19 cellular contexts compared by ENCODE assay signal in the genomic region with DNA sequence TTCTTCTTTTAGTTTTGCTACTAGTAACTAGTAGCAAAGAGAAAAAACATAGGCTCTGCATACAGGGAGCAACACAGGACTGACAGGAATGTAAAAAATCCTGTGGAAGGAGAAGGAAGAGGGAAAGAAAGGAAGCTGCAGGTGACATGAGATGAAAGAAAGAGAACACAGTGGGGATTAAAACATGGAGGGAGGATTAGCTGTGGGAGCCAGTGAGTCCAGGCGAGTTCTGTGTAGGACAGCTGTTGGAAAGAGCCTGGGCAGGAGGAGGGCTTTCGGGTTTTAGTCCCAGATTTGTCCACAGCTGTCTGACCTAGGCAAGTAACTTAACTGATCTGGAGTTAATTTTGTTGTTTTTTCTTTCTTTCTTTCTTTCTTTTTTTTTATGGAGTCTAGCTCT.
"Had no signal": no experiment of that assay in that cellular context is flagged by ENCODE, and none has a peak within 500 bp of the region (broad histone marks: within the 10 kb centered on the region; RNA-seq: fewer than 3 reads in every experiment).

No MANE protein-coding gene starts in this region.

- H3K27ac Mint-ChIP-seq: activated naive CD8-positive, alpha-beta T cell treated with anti-CD3 and anti-CD28 coated beads, Interleukin-2, amount 10 ng/mL, durations not matched to agents 7 days and 5 days; memory B cell; stimulated activated naive CD8-positive, alpha-beta T cell treated with anti-CD3 and anti-CD28 coated beads, Interleukin-15, Interleukin-2, amounts not matched to agents 100 ng/mL and 50 ng/mL, for 24 hours; T-cell; T-helper 2 cell treated with Interferon-gamma antibody and Interleukin-4, amounts not matched to agents 5 μg/mL and 100 μg/mL, for 36 hours had no signal

- ATAC-seq: activated T-cell treated with anti-CD3 and anti-CD28 coated beads, Interleukin-2, amount 50 U/mL, for 4 hours; left colon; T-cell; upper lobe of right lung had no signal

- H3K4me3 ChIP-seq: coronary artery, thyroid gland, upper lobe of right lung had no signal

- DNase-seq: activated CD4-positive, alpha-beta T cell treated with anti-CD3 and anti-CD28 coated beads, Interleukin-2, amount 50 U/mL, for 4 hours; activated CD8-positive, alpha-beta memory T cell treated with anti-CD3 and anti-CD28 coated beads, Interleukin-2, amount 50 U/mL, for 48 hours; activated naive CD4-positive, alpha-beta T cell treated with Interleukin-2 at 50 U/mL for 16 hours; activated naive CD8-positive, alpha-beta T cell treated with anti-CD3 and anti-CD28 coated beads, Interleukin-2, amount 10 ng/mL, durations not matched to agents 7 days and 5 days; activated T-cell treated with anti-CD3 and anti-CD28 coated beads, Interleukin-2, amount 50 U/mL, for 4 hours; amniotic stem cell; cerebellar nuclear complex; left colon; retina; stimulated activated CD4-positive, alpha-beta T cell treated with anti-CD3 and anti-CD28 coated beads, Interleukin-4, amount 100 ng/mL, for 4 hours; substantia nigra; T-cell; thyroid gland; upper lobe of right lung had no signal

- H3K27ac ChIP-seq: coronary artery, thyroid gland, upper lobe of right lung, VCaP had no signal

- H3K4me1 Mint-ChIP-seq: activated naive CD8-positive, alpha-beta T cell treated with anti-CD3 and anti-CD28 coated beads, Interleukin-2, amount 10 ng/mL, durations not matched to agents 7 days and 5 days; memory B cell; T-cell had no signal

- H3K36me3 Mint-ChIP-seq: activated naive CD8-positive, alpha-beta T cell treated with anti-CD3 and anti-CD28 coated beads, Interleukin-2, amount 10 ng/mL, durations not matched to agents 7 days and 5 days; T-cell had no signal

- H3K4me1 ChIP-seq: thyroid gland, upper lobe of right lung had no signal

- H3K9me3 Mint-ChIP-seq: activated naive CD8-positive, alpha-beta T cell treated with anti-CD3 and anti-CD28 coated beads, Interleukin-2, amount 10 ng/mL, durations not matched to agents 7 days and 5 days; activated T-cell treated with anti-CD3 and anti-CD28 coated beads, Interleukin-2, amount 50 U/mL, for 4 hours; memory B cell; stimulated activated naive CD8-positive, alpha-beta T cell treated with anti-CD3 and anti-CD28 coated beads, Interleukin-15, Interleukin-2, amounts not matched to agents 100 ng/mL and 50 ng/mL, for 24 hours; T-cell; T-helper 2 cell treated with Interferon-gamma antibody and Interleukin-4, amounts not matched to agents 5 μg/mL and 100 μg/mL, for 36 hours had no signal

- H3K27me3 Mint-ChIP-seq: memory B cell; stimulated activated naive CD8-positive, alpha-beta T cell treated with anti-CD3 and anti-CD28 coated beads, Interleukin-15, Interleukin-2, amounts not matched to agents 100 ng/mL and 50 ng/mL, for 24 hours had no signal

- H3K9me3 ChIP-seq: thyroid gland, upper lobe of right lung had no signal

- H3K4me3 Mint-ChIP-seq: activated naive CD8-positive, alpha-beta T cell treated with anti-CD3 and anti-CD28 coated beads, Interleukin-2, amount 10 ng/mL, durations not matched to agents 7 days and 5 days; activated T-cell treated with anti-CD3 and anti-CD28 coated beads, Interleukin-2, amount 50 U/mL, for 4 hours; memory B cell; stimulated activated naive CD8-positive, alpha-beta T cell treated with anti-CD3 and anti-CD28 coated beads, Interleukin-15, Interleukin-2, amounts not matched to agents 100 ng/mL and 50 ng/mL, for 24 hours; T-cell; T-helper 2 cell treated with Interferon-gamma antibody and Interleukin-4, amounts not matched to agents 5 μg/mL and 100 μg/mL, for 36 hours had no signal

- H3K27me3 ChIP-seq: thyroid gland, upper lobe of right lung had no signal

- H3K36me3 ChIP-seq: thyroid gland, upper lobe of right lung had no signal
